Comparison of ENCODE assay signal across 8 cellular contexts in genomic region chr3:170414202-170414663, GRCh38. TPM values are rescaled to one million over a fixed set of nuclear protein-coding genes. Genes with fewer than 3 reads are reported as not detected.
A peak's percentile ranks its signal among the peaks of the same experiment; 100 is the strongest.
DNase-seq lines count a peak whose midpoint lies in the region; ATAC-seq and TF ChIP-seq lines count a peak whose summit lies in the region.

No MANE protein-coding gene starts in this region.

- no peak overlapping the region for H3K4me3 ChIP-seq in HAP-1
- no peak overlapping the region for H3K4me3 ChIP-seq in upper lobe of left lung

- peaks cover 3 to 6% of the 10 kb centered on the region in 2 donors for H3K4me1 Mint-ChIP-seq in effector memory CD8-positive, alpha-beta T cell (ENCODE audit: low read depth in 2 of 2)
- H3K4me1 Mint-ChIP-seq in mesothelial cell of epicardium: peaks cover 45% of the 10 kb centered on the region

- no peak overlapping the region for H3K4me3 Mint-ChIP-seq in effector memory CD8-positive, alpha-beta T cell
- H3K4me3 Mint-ChIP-seq in mesothelial cell of epicardium: no peak overlapping the region

- in situ Hi-C loops in HAP-1 (cut with MboI; ENCODE audit: low sequenced_read_pairs): loop anchor here (10.0 to 25.0 kb wide), 2 partner anchors 273 to 401 kb away; no protein-coding TSS in a partner anchor

- peaks cover 6% of the 10 kb centered on the region for H3K4me1 ChIP-seq in HAP-1
- peaks cover 10 to 14% (median 12%) of the 10 kb centered on the region in 4 donors for H3K4me1 ChIP-seq in upper lobe of left lung

- no peak overlapping the region for H3K27ac ChIP-seq in upper lobe of left lung

- peak; percentile 87 for DNase-seq in ELR (ENCODE audit: low read depth)
- DNase-seq in HAP-1 (ENCODE audit: low spot score in 2 of 2): peak; percentile 71 to 85
- peak; percentile 80 for DNase-seq in NCI-H2029 treated with DMSO at 0.1 percent for 48 hours (lab: John Stamatoyannopoulos, UW)
- peak; percentile 54 for DNase-seq in T1000 (lab: John Stamatoyannopoulos, UW)
- DNase-seq in effector memory CD8-positive, alpha-beta T cell: peak; percentile 17 to 28 (median 21)
- no peak for DNase-seq in mesothelial cell of epicardium (ENCODE audit: low spot score in 2 of 2, unreplicated experiment in 2 of 2)
- peak in 1 of 2 donors; percentile 35 for DNase-seq in upper lobe of left lung
- no peak for DNase-seq in effector CD4-positive, alpha-beta T cell

- H3K36me3 ChIP-seq in HAP-1 (replicated peaks) (no peaks in the 10 kb centered on the region), upper lobe of left lung (no peaks in the 10 kb centered on the region)

- H3K9me3 ChIP-seq in HAP-1 (no peaks in the 10 kb centered on the region), upper lobe of left lung (no peaks in the 10 kb centered on the region)

- H3K36me3 Mint-ChIP-seq in effector memory CD8-positive, alpha-beta T cell (ENCODE audit: insufficient read depth): no peaks in the 10 kb centered on the region
- H3K36me3 Mint-ChIP-seq in mesothelial cell of epicardium: peaks cover 4% of the 10 kb centered on the region

- H3K27me3 ChIP-seq in HAP-1 (ENCODE audit: low read depth) (no peaks in the 10 kb centered on the region), upper lobe of left lung (peaks cover 0 to 11% (median 8%) of the 10 kb centered on the region in 4 donors)

- TF ChIP-seq CTCF in mesothelial cell of epicardium (IDR thresholded peaks at IDR 0.05; ENCODE audit: unreplicated experiment) (peak; percentile 92), upper lobe of left lung (IDR thresholded peaks at IDR 0.05) (peak; percentile 53 to 88 (median 84))

- TF ChIP-seq EP300 in upper lobe of left lung (IDR thresholded peaks at IDR 0.05): no peak

- peaks cover 23 to 44% of the 10 kb centered on the region in 2 donors for H3K27me3 Mint-ChIP-seq in effector memory CD8-positive, alpha-beta T cell
- no peaks in the 10 kb centered on the region for H3K27me3 Mint-ChIP-seq in mesothelial cell of epicardium (ENCODE audit: low read depth)

- no peak for TF ChIP-seq POLR2A in upper lobe of left lung (IDR thresholded peaks at IDR 0.05)

- peak; percentile 67 for ATAC-seq in effector memory CD8-positive, alpha-beta T cell (replicated peaks)
- ATAC-seq in upper lobe of left lung (ENCODE audit: low FRiP score in 2 of 2): peak; percentile 66 to 81

- 31 to 35% methylated on average over 5 of the region's 5 CpGs for WGBS in upper lobe of left lung, 2 donors

- no peak overlapping the region for H3K27ac Mint-ChIP-seq in effector memory CD8-positive, alpha-beta T cell
- peak overlapping the region; percentile 83 for H3K27ac Mint-ChIP-seq in mesothelial cell of epicardium

- no peaks in the 10 kb centered on the region for H3K9me3 Mint-ChIP-seq in effector memory CD8-positive, alpha-beta T cell
- no peaks in the 10 kb centered on the region for H3K9me3 Mint-ChIP-seq in mesothelial cell of epicardium

RNA-seq across cellular contexts. Expression of gene CLDN11, which starts 4.4 kb away (rescaled TPM):
- total RNA-seq in mesothelial cell of epicardium: 153 to 168 TPM (median 164 TPM) in 3 replicates
- 10 to 100 TPM in 1 of 6 donors, 1 to 10 TPM in 5; 2.1 to 17.1 (median 6.0) TPM for total RNA-seq in upper lobe of left lung

RNA-seq across cellular contexts. Expression of gene SKIL, which starts 56.7 kb away (rescaled TPM):
- total RNA-seq in mesothelial cell of epicardium (323 to 328 TPM (median 325 TPM) in 3 replicates), upper lobe of left lung (10 to 100 TPM; 26.2 to 80.8 (median 69.3) TPM)

Comparison
In these comparisons a context has a peak if more than half of its experiments do, and no peak if none do; other contexts are left out.
1. DNase-seq: peak in ELR (single experiment), HAP-1 (2 of 2), NCI-H2029 treated with DMSO at 0.1 percent for 48 hours (single experiment), T1000 (single experiment) and effector memory CD8-positive, alpha-beta T cell (3 of 3); none in mesothelial cell of epicardium (0 of 2) and effector CD4-positive, alpha-beta T cell (single experiment).